In the genomic region with DNA sequence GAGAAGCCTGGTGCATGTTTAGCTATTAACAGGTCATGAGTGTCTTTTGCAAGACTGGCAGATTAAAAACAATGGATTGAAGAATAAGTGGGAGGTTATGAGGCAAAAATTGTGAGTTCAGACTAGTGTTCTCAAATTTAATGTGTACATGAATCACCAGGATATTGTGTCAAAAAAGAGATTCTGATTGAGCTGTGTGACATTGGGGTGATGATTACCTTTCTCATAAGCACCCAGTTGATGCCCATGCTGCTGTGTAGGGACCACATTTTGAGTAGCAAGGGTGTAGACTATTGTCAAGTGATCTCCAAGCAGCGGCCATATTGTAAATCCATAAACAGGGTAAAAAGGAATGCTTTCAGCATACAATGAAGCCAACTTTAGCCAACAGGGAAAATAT, we compare ENCODE assay signal across 32 cellular contexts.
"Had no signal": no experiment of that assay in that cellular context is flagged by ENCODE, and none has a peak within 500 bp of the region (broad histone marks: within the 10 kb centered on the region; RNA-seq: fewer than 3 reads in every experiment).

No MANE protein-coding gene starts in this region.

- ATAC-seq: activated CD8-positive, alpha-beta T cell treated with anti-CD3 and anti-CD28 coated beads, Interleukin-2, amount 10 ng/mL, durations not matched to agents 7 days and 5 days; activated naive CD4-positive, alpha-beta T cell treated with anti-CD3 and anti-CD28 coated beads, Interleukin-2, amount 50 U/mL, for 72 hours; body of pancreas; PC-3; SK-N-SH treated with all-trans-retinoic acid at 6 μM for 48 hours; T-cell had no signal

- H3K27ac Mint-ChIP-seq: activated CD4-positive, alpha-beta T cell treated with anti-CD3 and anti-CD28 coated beads, Interleukin-2, amount 10 ng/mL, durations not matched to agents 7 days and 5 days; activated CD8-positive, alpha-beta T cell treated with anti-CD3 and anti-CD28 coated beads, Interleukin-2, amount 10 ng/mL, durations not matched to agents 7 days and 5 days; activated naive CD4-positive, alpha-beta T cell treated with anti-CD3 and anti-CD28 coated beads for 36 hours; activated naive CD4-positive, alpha-beta T cell treated with anti-CD3 and anti-CD28 coated beads, Interleukin-2, amount 50 U/mL, for 72 hours; activated T-cell treated with anti-CD3 and anti-CD28 coated beads, Interleukin-2, amount 50 U/mL, for 24 hours had no signal

- H3K4me3 Mint-ChIP-seq: activated CD4-positive, alpha-beta T cell treated with anti-CD3 and anti-CD28 coated beads, Interleukin-2, amount 10 ng/mL, durations not matched to agents 7 days and 5 days; activated CD8-positive, alpha-beta T cell treated with anti-CD3 and anti-CD28 coated beads, Interleukin-2, amount 10 ng/mL, durations not matched to agents 7 days and 5 days; activated naive CD4-positive, alpha-beta T cell treated with anti-CD3 and anti-CD28 coated beads for 36 hours; activated T-cell treated with anti-CD3 and anti-CD28 coated beads, Interleukin-2, amount 50 U/mL, for 24 hours; T-cell had no signal

- H3K27ac ChIP-seq: body of pancreas, breast epithelium, Peyer's patch, WERI-Rb-1 had no signal

- H3K36me3 Mint-ChIP-seq: activated naive CD4-positive, alpha-beta T cell treated with anti-CD3 and anti-CD28 coated beads, Interleukin-2, amount 50 U/mL, for 72 hours; T-cell had no signal

- H3K27me3 Mint-ChIP-seq: activated CD4-positive, alpha-beta T cell treated with anti-CD3 and anti-CD28 coated beads, Interleukin-2, amount 10 ng/mL, durations not matched to agents 7 days and 5 days; activated T-cell treated with anti-CD3 and anti-CD28 coated beads, Interleukin-2, amount 50 U/mL, for 24 hours; T-cell had no signal

- H3K9me3 ChIP-seq: adrenal gland, body of pancreas, breast epithelium, Peyer's patch had no signal

- H3K27me3 ChIP-seq: adrenal gland, body of pancreas, breast epithelium, Peyer's patch had no signal

- H3K36me3 ChIP-seq: adrenal gland, breast epithelium, Peyer's patch, WERI-Rb-1 had no signal

- H3K4me3 ChIP-seq: adrenal gland, body of pancreas, breast epithelium, Peyer's patch had no signal

- DNase-seq: activated CD4-positive, alpha-beta T cell treated with anti-CD3 and anti-CD28 coated beads for 1 hour; activated CD4-positive, alpha-beta T cell treated with anti-CD3 and anti-CD28 coated beads, Interleukin-2, amount 10 ng/mL, durations not matched to agents 7 days and 5 days; activated CD4-positive, alpha-beta T cell treated with anti-CD3 and anti-CD28 coated beads, Interleukin-2, amount 50 U/mL, for 48 hours; activated CD4-positive, CD25-positive, alpha-beta regulatory T cell; activated CD8-positive, alpha-beta T cell treated with anti-CD3 and anti-CD28 coated beads, Interleukin-2, amount 10 ng/mL, durations not matched to agents 7 days and 5 days; activated gamma-delta T cell treated with Interleukin-2 at 50 U/mL for 16 hours; activated naive CD4-positive, alpha-beta T cell treated with anti-CD3 and anti-CD28 coated beads for 36 hours; activated T-cell treated with anti-CD3 and anti-CD28 coated beads, Interleukin-2, amount 50 U/mL, for 24 hours; adrenal gland; body of pancreas; NCI-H1092 treated with DMSO at 0.1 percent for 48 hours; NCI-H1417; NCI-H146; NCI-H187; NCI-H2029 treated with DMSO at 0.1 percent for 48 hours; NCI-H2107; NCI-H2171; NCI-H510A; NCI-H526; NCI-H748 treated with DMSO at 0.1 percent for 48 hours; NK-92 treated with Interleukin-12 subunit alpha and Interleukin-12 subunit beta, amount 100 ng/mL, for 24 hours; PC-3; Peyer's patch; RPMI8226; SHP77 treated with DMSO at 0.1 percent for 48 hours; T-cell; T-helper 2 cell; T1000; WERI-Rb-1 had no signal

- H3K9me3 Mint-ChIP-seq: activated naive CD4-positive, alpha-beta T cell treated with anti-CD3 and anti-CD28 coated beads for 36 hours; activated naive CD4-positive, alpha-beta T cell treated with anti-CD3 and anti-CD28 coated beads, Interleukin-2, amount 50 U/mL, for 72 hours; activated T-cell treated with anti-CD3 and anti-CD28 coated beads, Interleukin-2, amount 50 U/mL, for 24 hours; T-cell had no signal

- H3K4me1 ChIP-seq: breast epithelium had no signal
